ENCODE assay signal across 1 cellular context in the genomic region with DNA sequence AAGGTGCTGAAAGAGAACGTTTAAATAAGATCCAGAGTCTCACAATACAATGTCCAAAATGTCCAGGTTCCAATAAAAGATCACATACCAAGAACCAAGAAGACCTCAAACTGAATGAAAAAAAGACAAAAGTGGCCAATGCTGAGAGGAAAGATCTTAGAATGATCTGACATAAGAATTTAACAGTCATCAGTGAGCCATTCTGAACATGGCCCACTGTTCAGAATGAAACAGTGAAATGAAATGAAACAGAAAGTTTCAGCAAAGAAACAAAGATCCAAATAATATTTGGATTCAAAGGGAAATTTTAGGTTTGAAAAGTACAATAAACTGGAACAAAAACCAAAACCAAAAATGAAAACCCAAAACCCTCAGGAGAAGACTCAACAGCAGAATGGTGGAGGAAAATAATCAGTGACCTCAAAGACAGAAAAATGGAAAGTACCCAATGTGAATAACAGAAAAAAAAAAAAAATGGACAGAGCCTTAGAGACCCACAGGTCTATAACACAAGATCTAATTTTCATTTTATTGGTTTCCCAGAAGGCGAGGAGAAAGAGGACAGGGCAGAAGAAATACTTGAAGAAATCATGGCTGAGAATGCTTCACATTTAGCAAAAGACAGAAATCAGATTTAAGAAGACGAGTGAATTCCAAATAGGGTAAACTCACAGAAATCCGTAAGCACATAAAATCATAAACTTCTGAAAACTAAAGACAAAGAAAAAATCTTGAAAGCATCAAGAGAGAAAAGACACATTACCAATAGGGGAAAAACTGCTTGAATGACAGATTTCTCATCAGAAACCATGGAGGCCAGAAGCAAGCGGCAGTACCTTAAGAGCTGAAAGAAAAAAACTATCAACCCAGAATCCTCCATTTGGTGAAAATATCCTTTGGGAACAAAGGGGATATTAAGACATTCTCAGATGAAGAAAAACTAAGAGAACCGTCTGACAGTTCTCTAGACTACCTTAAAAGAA.
A peak's percentile ranks its signal among the peaks of the same experiment; 100 is the strongest.
TF ChIP-seq lines count a peak whose summit lies in the region.

No MANE protein-coding gene starts in this region.

TF ChIP-seq in GM12878, 131 proteins besides CTCF, POLR2A, EP300 and RAD21 (continued from another document and continues in another):
- TF ChIP-seq ATF2 (IDR thresholded peaks at IDR 0.05; ENCODE audit: low read length) = no peak; the same call in 1 of the 2 replicates
- TF ChIP-seq E4F1 (IDR thresholded peaks at IDR 0.05; ENCODE audit: borderline replicate concordance, partially characterized antibody) = no peak
- TF ChIP-seq MEF2A (IDR thresholded peaks at IDR 0.05; ENCODE audit: insufficient read depth, low read depth, low read length) = no peak
- no peak for TF ChIP-seq STAT1 (conservative IDR thresholded peaks at IDR 0.05)
- TF ChIP-seq, protein P1, sequence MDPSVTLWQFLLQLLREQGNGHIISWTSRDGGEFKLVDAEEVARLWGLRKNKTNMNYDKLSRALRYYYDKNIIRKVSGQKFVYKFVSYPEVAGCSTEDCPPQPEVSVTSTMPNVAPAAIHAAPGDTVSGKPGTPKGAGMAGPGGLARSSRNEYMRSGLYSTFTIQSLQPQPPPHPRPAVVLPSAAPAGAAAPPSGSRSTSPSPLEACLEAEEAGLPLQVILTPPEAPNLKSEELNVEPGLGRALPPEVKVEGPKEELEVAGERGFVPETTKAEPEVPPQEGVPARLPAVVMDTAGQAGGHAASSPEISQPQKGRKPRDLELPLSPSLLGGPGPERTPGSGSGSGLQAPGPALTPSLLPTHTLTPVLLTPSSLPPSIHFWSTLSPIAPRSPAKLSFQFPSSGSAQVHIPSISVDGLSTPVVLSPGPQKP (IDR thresholded peaks at IDR 0.05; ENCODE audit: low read depth, low read length) = no peak
- TF ChIP-seq ZSCAN29 (IDR thresholded peaks at IDR 0.05) = no peak
- TF ChIP-seq NFXL1 (IDR thresholded peaks at IDR 0.05; ENCODE audit: borderline replicate concordance) = no peak
- no peak for TF ChIP-seq BRCA1 (IDR thresholded peaks at IDR 0.05; ENCODE audit: low read depth, low read length)
- TF ChIP-seq, protein P2, sequence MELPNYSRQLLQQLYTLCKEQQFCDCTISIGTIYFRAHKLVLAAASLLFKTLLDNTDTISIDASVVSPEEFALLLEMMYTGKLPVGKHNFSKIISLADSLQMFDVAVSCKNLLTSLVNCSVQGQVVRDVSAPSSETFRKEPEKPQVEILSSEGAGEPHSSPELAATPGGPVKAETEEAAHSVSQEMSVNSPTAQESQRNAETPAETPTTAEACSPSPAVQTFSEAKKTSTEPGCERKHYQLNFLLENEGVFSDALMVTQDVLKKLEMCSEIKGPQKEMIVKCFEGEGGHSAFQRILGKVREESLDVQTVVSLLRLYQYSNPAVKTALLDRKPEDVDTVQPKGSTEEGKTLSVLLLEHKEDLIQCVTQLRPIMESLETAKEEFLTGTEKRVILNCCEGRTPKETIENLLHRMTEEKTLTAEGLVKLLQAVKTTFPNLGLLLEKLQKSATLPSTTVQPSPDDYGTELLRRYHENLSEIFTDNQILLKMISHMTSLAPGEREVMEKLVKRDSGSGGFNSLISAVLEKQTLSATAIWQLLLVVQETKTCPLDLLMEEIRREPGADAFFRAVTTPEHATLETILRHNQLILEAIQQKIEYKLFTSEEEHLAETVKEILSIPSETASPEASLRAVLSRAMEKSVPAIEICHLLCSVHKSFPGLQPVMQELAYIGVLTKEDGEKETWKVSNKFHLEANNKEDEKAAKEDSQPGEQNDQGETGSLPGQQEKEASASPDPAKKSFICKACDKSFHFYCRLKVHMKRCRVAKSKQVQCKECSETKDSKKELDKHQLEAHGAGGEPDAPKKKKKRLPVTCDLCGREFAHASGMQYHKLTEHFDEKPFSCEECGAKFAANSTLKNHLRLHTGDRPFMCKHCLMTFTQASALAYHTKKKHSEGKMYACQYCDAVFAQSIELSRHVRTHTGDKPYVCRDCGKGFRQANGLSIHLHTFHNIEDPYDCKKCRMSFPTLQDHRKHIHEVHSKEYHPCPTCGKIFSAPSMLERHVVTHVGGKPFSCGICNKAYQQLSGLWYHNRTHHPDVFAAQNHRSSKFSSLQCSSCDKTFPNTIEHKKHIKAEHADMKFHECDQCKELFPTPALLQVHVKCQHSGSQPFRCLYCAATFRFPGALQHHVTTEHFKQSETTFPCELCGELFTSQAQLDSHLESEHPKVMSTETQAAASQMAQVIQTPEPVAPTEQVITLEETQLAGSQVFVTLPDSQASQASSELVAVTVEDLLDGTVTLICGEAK (IDR thresholded peaks at IDR 0.05; ENCODE audit: borderline replicate concordance) = no peak
- no peak for TF ChIP-seq SUZ12 (IDR thresholded peaks at IDR 0.05; ENCODE audit: unreplicated experiment)
- TF ChIP-seq GABPA (IDR thresholded peaks at IDR 0.05; ENCODE audit: low read depth) = 0 out of 2 replicates have a peak, but pooled peaks have one; percentile 5
- TF ChIP-seq, protein P3, sequence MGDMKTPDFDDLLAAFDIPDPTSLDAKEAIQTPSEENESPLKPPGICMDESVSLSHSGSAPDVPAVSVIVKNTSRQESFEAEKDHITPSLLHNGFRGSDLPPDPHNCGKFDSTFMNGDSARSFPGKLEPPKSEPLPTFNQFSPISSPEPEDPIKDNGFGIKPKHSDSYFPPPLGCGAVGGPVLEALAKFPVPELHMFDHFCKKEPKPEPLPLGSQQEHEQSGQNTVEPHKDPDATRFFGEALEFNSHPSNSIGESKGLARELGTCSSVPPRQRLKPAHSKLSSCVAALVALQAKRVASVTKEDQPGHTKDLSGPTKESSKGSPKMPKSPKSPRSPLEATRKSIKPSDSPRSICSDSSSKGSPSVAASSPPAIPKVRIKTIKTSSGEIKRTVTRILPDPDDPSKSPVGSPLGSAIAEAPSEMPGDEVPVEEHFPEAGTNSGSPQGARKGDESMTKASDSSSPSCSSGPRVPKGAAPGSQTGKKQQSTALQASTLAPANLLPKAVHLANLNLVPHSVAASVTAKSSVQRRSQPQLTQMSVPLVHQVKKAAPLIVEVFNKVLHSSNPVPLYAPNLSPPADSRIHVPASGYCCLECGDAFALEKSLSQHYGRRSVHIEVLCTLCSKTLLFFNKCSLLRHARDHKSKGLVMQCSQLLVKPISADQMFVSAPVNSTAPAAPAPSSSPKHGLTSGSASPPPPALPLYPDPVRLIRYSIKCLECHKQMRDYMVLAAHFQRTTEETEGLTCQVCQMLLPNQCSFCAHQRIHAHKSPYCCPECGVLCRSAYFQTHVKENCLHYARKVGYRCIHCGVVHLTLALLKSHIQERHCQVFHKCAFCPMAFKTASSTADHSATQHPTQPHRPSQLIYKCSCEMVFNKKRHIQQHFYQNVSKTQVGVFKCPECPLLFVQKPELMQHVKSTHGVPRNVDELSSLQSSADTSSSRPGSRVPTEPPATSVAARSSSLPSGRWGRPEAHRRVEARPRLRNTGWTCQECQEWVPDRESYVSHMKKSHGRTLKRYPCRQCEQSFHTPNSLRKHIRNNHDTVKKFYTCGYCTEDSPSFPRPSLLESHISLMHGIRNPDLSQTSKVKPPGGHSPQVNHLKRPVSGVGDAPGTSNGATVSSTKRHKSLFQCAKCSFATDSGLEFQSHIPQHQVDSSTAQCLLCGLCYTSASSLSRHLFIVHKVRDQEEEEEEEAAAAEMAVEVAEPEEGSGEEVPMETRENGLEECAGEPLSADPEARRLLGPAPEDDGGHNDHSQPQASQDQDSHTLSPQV (IDR thresholded peaks at IDR 0.05) = no peak
- TF ChIP-seq, protein P4, sequence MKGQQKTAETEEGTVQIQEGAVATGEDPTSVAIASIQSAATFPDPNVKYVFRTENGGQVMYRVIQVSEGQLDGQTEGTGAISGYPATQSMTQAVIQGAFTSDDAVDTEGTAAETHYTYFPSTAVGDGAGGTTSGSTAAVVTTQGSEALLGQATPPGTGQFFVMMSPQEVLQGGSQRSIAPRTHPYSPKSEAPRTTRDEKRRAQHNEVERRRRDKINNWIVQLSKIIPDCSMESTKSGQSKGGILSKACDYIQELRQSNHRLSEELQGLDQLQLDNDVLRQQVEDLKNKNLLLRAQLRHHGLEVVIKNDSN (IDR thresholded peaks at IDR 0.05; ENCODE audit: borderline replicate concordance, extremely low read length, insufficient read depth, low read depth, low read length) = no peak
- TF ChIP-seq PAX8 (IDR thresholded peaks at IDR 0.05) = no peak
- no peak for TF ChIP-seq ZNF24 (IDR thresholded peaks at IDR 0.05)
- TF ChIP-seq CBFB (IDR thresholded peaks at IDR 0.05; ENCODE audit: low read depth) = no peak
- no peak for TF ChIP-seq MEF2B (IDR thresholded peaks at IDR 0.05; ENCODE audit: partially characterized antibody, poor library complexity, severe bottlenecking)
- no peak for TF ChIP-seq RCOR1 (conservative IDR thresholded peaks at IDR 0.05; ENCODE audit: low read depth, low read length)
- TF ChIP-seq SUPT20H (IDR thresholded peaks at IDR 0.05; ENCODE audit: borderline replicate concordance, control insufficient read depth, low read depth, low read length) = no peak
- peak; percentile 31; the same call in 1 of the 2 replicates for TF ChIP-seq MLLT1 (IDR thresholded peaks at IDR 0.05)
- no peak for TF ChIP-seq MTA3 (IDR thresholded peaks at IDR 0.05; ENCODE audit: borderline replicate concordance, low read length)
- TF ChIP-seq, protein P5, sequence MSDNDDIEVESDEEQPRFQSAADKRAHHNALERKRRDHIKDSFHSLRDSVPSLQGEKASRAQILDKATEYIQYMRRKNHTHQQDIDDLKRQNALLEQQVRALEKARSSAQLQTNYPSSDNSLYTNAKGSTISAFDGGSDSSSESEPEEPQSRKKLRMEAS (IDR thresholded peaks at IDR 0.05; ENCODE audit: low read depth, low read length) = no peak
- no peak for TF ChIP-seq CHD1 (IDR thresholded peaks at IDR 0.05; ENCODE audit: low read depth, low read length)
- peak; percentile 60; the same call in 1 of the 2 replicates for TF ChIP-seq RUNX3 (IDR thresholded peaks at IDR 0.05; ENCODE audit: low read length)
- TF ChIP-seq FOXK2 (IDR thresholded peaks at IDR 0.05) = no peak
- TF ChIP-seq, protein P6, sequence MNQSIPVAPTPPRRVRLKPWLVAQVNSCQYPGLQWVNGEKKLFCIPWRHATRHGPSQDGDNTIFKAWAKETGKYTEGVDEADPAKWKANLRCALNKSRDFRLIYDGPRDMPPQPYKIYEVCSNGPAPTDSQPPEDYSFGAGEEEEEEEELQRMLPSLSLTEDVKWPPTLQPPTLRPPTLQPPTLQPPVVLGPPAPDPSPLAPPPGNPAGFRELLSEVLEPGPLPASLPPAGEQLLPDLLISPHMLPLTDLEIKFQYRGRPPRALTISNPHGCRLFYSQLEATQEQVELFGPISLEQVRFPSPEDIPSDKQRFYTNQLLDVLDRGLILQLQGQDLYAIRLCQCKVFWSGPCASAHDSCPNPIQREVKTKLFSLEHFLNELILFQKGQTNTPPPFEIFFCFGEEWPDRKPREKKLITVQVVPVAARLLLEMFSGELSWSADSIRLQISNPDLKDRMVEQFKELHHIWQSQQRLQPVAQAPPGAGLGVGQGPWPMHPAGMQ (IDR thresholded peaks at IDR 0.05; ENCODE audit: borderline replicate concordance) = no peak
- no peak for TF ChIP-seq IRF4 (IDR thresholded peaks at IDR 0.05; ENCODE audit: low read depth, low read length)
- TF ChIP-seq, protein P7, sequence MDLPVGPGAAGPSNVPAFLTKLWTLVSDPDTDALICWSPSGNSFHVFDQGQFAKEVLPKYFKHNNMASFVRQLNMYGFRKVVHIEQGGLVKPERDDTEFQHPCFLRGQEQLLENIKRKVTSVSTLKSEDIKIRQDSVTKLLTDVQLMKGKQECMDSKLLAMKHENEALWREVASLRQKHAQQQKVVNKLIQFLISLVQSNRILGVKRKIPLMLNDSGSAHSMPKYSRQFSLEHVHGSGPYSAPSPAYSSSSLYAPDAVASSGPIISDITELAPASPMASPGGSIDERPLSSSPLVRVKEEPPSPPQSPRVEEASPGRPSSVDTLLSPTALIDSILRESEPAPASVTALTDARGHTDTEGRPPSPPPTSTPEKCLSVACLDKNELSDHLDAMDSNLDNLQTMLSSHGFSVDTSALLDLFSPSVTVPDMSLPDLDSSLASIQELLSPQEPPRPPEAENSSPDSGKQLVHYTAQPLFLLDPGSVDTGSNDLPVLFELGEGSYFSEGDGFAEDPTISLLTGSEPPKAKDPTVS (IDR thresholded peaks at IDR 0.05; ENCODE audit: low read depth, low read length) = no peak
- no peak for TF ChIP-seq PAX5 (IDR thresholded peaks at IDR 0.05; ENCODE audit: borderline replicate concordance, low read depth, low read length)
- no peak for TF ChIP-seq TCF3 (IDR thresholded peaks at IDR 0.05; ENCODE audit: borderline replicate concordance, insufficient read depth, low read depth, low read length)
- no peak for TF ChIP-seq EZH2 (IDR thresholded peaks at IDR 0.05; ENCODE audit: borderline replicate concordance, control insufficient read depth, low read depth, low read length)
